ENCODE assay signal across 8 cellular contexts in genomic region chr19:30664358-30665058, GRCh38.
A peak's percentile ranks its signal among the peaks of the same experiment; 100 is the strongest.
DNase-seq lines count a peak whose midpoint lies in the region; ATAC-seq, FAIRE-seq and TF ChIP-seq lines count a peak whose summit lies in the region.

No MANE protein-coding gene starts in this region.

- H3F3A ChIP-seq in MM.1S (ENCODE audit: insufficient read depth, low read length): no peaks in the 10 kb centered on the region

- H3K9me2 ChIP-seq in MM.1S (replicated peaks; ENCODE audit: insufficient read depth, low read length): no peaks in the 10 kb centered on the region

- TF ChIP-seq EP300 in HepG2 (IDR thresholded peaks at IDR 0.05; ENCODE audit: low read depth in 2 of 2, low read length in 2 of 2): peak; percentile 18 to 48; a peak in 2 of 4 replicates
- no peak for TF ChIP-seq EP300 in HepG2 (CRISPR knock-in tag; IDR thresholded peaks at IDR 0.05; ENCODE audit: borderline replicate concordance)

- POLR2A ChIA-PET in AG04450 (lab: Yijun Ruan, JAX): no interaction called here
- POLR2A ChIA-PET in HepG2 (lab: Yijun Ruan, JAX): no interaction called here

- in situ Hi-C loops in HepG2 (cut with HindIII; ENCODE audit: extremely low pct_ligation_motif_present, low pct_unique_long_range_greater_than_20kb): loop anchor here (5.0 to 25.0 kb wide), 2 partner anchors 927 to 1558 kb away; no protein-coding TSS in a partner anchor

- BruUV-seq in HepG2 (replicated peaks; lab: Mats Ljungman, UMichigan): no TSS peak

- no peak overlapping the region for H3K9ac ChIP-seq in MM.1S (ENCODE audit: low read length)
- no peak overlapping the region for H3K9ac ChIP-seq in HepG2 (ENCODE audit: insufficient read depth, low read depth, low read length)

- TF ChIP-seq POLR2A in HepG2 (IDR thresholded peaks at IDR 0.05; ENCODE audit: insufficient read depth in 1 of 2, low read depth in 2 of 2, low read length in 2 of 2): no peak
- TF ChIP-seq POLR2A in erythroblast (IDR thresholded peaks at IDR 0.05; ENCODE audit: low read length): no peak

- no peaks in the 10 kb centered on the region for H4K20me1 ChIP-seq in MM.1S (ENCODE audit: insufficient read depth, low read length)
- H4K20me1 ChIP-seq in HepG2 (ENCODE audit: insufficient read depth, low read length): no peaks in the 10 kb centered on the region; the same call in 1 of the 2 replicates

- H3K27me3 ChIP-seq in AG04450 (ENCODE audit: control insufficient read depth, insufficient read depth, low read length) (no peaks in the 10 kb centered on the region), MM.1S (replicated peaks; ENCODE audit: insufficient read depth, low read length) (peaks cover 69% of the 10 kb centered on the region), HepG2 (ENCODE audit: control insufficient read depth in 1 of 2, insufficient read depth in 2 of 2, low read length in 2 of 2) (no peaks in the 10 kb centered on the region)

- peak; percentile 24; the same call in 1 of the 2 replicates for TF ChIP-seq RAD21 in HepG2 (CRISPR knock-in tag; IDR thresholded peaks at IDR 0.05)

- H3K4me2 ChIP-seq in MM.1S (ENCODE audit: low read depth, low read length) (no peak overlapping the region), HepG2 (ENCODE audit: low read depth, low read length) (peak overlapping the region; percentile 49)

- DNase-seq in AG04450 (ENCODE audit: low read depth, low spot score): no peak
- no peak for DNase-seq in MM.1S
- peak; percentile 5 to 27 for DNase-seq in cardiac fibroblast (ENCODE audit: low read depth in 2 of 2)
- DNase-seq in HepG2 (ENCODE audit: low spot score): peak; percentile 84
- DNase-seq in activated CD4-positive, alpha-beta T cell treated with anti-CD3 and anti-CD28 coated beads for 1 hour: no peak
- no peak for DNase-seq in glomerular visceral epithelial cell (ENCODE audit: extremely low spot score)
- no peak for DNase-seq in erythroblast (lab: John Stamatoyannopoulos, UW)
- DNase-seq in NK-92 treated with Interleukin-12 subunit alpha and Interleukin-12 subunit beta, amount 100 ng/mL, for 24 hours (lab: John Stamatoyannopoulos, UW): no peak

- WGBS in HepG2 (ENCODE audit: low lambda C conversion rate): 2% methylated on average over 11 of the region's 11 CpGs

- peak; percentile 93 for ATAC-seq in HepG2

- H3K4me1 ChIP-seq in MM.1S (ENCODE audit: low read length) (no peaks in the 10 kb centered on the region), HepG2 (ENCODE audit: insufficient read depth, low read length) (peaks cover 39% of the 10 kb centered on the region)

- H3K4me3 ChIP-seq in AG04450 (ENCODE audit: low read depth, low read length): no peak overlapping the region
- H3K4me3 ChIP-seq in MM.1S (ENCODE audit: low read length): no peak overlapping the region
- H3K4me3 ChIP-seq in cardiac fibroblast (replicated peaks in 1 of 2; ENCODE audit: low read depth in 2 of 2, low read length in 2 of 2): no peak overlapping the region
- H3K4me3 ChIP-seq in HepG2 (replicated peaks in 1 of 3; ENCODE audit: insufficient read depth in 1 of 3, low read depth in 2 of 3, low read length in 3 of 3): peak overlapping the region in 1 of 3 experiments; percentile 27; a peak in 1 of 6 replicates

- TF ChIP-seq CTCF in AG04450 (IDR thresholded peaks at IDR 0.05; ENCODE audit: low read depth, low read length): 0 out of 2 replicates have a peak, but pooled peaks have one; percentile 15
- peak; percentile 21 for TF ChIP-seq CTCF in MM.1S (IDR thresholded peaks at IDR 0.05; ENCODE audit: low read length)
- no peak for TF ChIP-seq CTCF in cardiac fibroblast (IDR thresholded peaks at IDR 0.05; ENCODE audit: low read depth, low read length)
- peak; percentile 58 for TF ChIP-seq CTCF in HepG2 (CRISPR knock-in tag; IDR thresholded peaks at IDR 0.05)

- H2AFZ ChIP-seq in MM.1S (ENCODE audit: low read length) (no peak overlapping the region), HepG2 (ENCODE audit: low read length) (no peak overlapping the region)

- intact Hi-C loops in HepG2 (cut with micrococcal nuclease; ENCODE audit: unreplicated experiment): loop anchor here (1.0 kb wide), 1 partner anchor 14 kb away; no protein-coding TSS in a partner anchor

- H3K79me2 ChIP-seq in MM.1S (ENCODE audit: low read length): no peaks in the 10 kb centered on the region
- H3K79me2 ChIP-seq in HepG2 (ENCODE audit: insufficient read depth, low read length): no peaks in the 10 kb centered on the region

- H3K9me3 ChIP-seq in AG04450 (ENCODE audit: control insufficient read depth, insufficient read depth, low read length) (no peaks in the 10 kb centered on the region), MM.1S (replicated peaks; ENCODE audit: insufficient read depth, low read length) (no peaks in the 10 kb centered on the region), HepG2 (ENCODE audit: low read length) (no peaks in the 10 kb centered on the region)

- H3K36me3 ChIP-seq in MM.1S (replicated peaks; ENCODE audit: insufficient read depth, low read length): no peaks in the 10 kb centered on the region
- no peaks in the 10 kb centered on the region for H3K36me3 ChIP-seq in HepG2 (replicated peaks in 1 of 2; ENCODE audit: control insufficient read depth in 1 of 2, insufficient read depth in 2 of 2, low read length in 2 of 2)

- no peak overlapping the region for H3K27ac ChIP-seq in AG04450 (ENCODE audit: low read depth, low read length)
- no peak overlapping the region for H3K27ac ChIP-seq in MM.1S (ENCODE audit: low read length)
- H3K27ac ChIP-seq in HepG2 (ENCODE audit: extremely low read length, insufficient read depth, low read length): peak overlapping the region; percentile 74

- CTCF ChIA-PET in AG04450 (lab: Charles Lee): interaction anchor here (0.6 to 6.3 kb wide), 3 partner anchors 18 to 1559 kb away, joined by 3 to 120 read pairs (median 52); no protein-coding TSS in a partner anchor
- CTCF ChIA-PET in HepG2 (lab: Yijun Ruan, JAX; ENCODE audit: low intra/inter-chr PET ratio, low total read pairs): no interaction called here

- FAIRE-seq in HepG2 (lab: Jason Lieb, UNC): peak; percentile 56

TF ChIP-seq in HepG2, 621 proteins besides CTCF, POLR2A, EP300 and RAD21 (continues in another document):
- TF ChIP-seq IRF2 (CRISPR knock-in tag; IDR thresholded peaks at IDR 0.05): 0 out of 2 replicates have a peak, but pooled peaks have one; percentile 33
- no peak for TF ChIP-seq SMAD3 (CRISPR knock-in tag; IDR thresholded peaks at IDR 0.05)
- TF ChIP-seq, protein P1, sequence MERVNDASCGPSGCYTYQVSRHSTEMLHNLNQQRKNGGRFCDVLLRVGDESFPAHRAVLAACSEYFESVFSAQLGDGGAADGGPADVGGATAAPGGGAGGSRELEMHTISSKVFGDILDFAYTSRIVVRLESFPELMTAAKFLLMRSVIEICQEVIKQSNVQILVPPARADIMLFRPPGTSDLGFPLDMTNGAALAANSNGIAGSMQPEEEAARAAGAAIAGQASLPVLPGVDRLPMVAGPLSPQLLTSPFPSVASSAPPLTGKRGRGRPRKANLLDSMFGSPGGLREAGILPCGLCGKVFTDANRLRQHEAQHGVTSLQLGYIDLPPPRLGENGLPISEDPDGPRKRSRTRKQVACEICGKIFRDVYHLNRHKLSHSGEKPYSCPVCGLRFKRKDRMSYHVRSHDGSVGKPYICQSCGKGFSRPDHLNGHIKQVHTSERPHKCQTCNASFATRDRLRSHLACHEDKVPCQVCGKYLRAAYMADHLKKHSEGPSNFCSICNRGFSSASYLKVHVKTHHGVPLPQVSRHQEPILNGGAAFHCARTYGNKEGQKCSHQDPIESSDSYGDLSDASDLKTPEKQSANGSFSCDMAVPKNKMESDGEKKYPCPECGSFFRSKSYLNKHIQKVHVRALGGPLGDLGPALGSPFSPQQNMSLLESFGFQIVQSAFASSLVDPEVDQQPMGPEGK (CRISPR knock-in tag; IDR thresholded peaks at IDR 0.05): peak; percentile 16; the same call in 1 of the 2 replicates
- no peak for TF ChIP-seq SOX6 (IDR thresholded peaks at IDR 0.05)
- peak; percentile 27; the same call in 1 of the 2 replicates for TF ChIP-seq SOX6 (CRISPR knock-in tag; IDR thresholded peaks at IDR 0.05)
- TF ChIP-seq, protein P2, sequence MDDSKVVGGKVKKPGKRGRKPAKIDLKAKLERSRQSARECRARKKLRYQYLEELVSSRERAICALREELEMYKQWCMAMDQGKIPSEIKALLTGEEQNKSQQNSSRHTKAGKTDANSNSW (CRISPR knock-in tag; IDR thresholded peaks at IDR 0.05; ENCODE audit: borderline replicate concordance): no peak
- TF ChIP-seq ZSCAN25 (CRISPR knock-in tag; IDR thresholded peaks at IDR 0.05): 0 out of 2 replicates have a peak, but pooled peaks have one; percentile 33
- no peak for TF ChIP-seq RERE (CRISPR knock-in tag; IDR thresholded peaks at IDR 0.05; ENCODE audit: low read depth)

Comparison
In these comparisons a context has a peak if more than half of its experiments do, and no peak if none do; other contexts are left out.
1. DNase-seq: peak in cardiac fibroblast (2 of 2) and HepG2 (single experiment); none in AG04450 (single experiment), MM.1S (single experiment), activated CD4-positive, alpha-beta T cell treated with anti-CD3 and anti-CD28 coated beads for 1 hour (single experiment), glomerular visceral epithelial cell (single experiment), erythroblast (0 of 2) and NK-92 treated with Interleukin-12 subunit alpha and Interleukin-12 subunit beta, amount 100 ng/mL, for 24 hours (single experiment).